ENCODE assay signal across 31 cellular contexts in the genomic region with DNA sequence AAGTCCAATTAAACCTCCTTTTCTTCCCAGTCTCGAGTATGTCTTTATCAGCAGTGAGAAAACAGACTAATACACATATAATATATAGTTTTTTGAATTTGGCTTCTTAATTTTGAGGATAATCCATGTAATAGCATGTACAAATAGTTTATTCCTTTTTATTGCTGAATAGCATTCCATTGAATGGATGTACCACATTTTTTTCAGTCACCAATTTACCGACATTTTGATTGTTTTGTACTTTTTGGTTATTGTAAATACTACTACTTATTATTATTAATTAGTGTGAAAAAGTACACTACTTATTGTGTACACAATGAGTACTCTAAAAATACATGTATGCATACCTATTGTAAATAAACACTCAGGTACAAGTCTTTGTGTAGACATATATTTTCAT. TPM values are rescaled to one million over a fixed set of nuclear protein-coding genes. Genes with fewer than 3 reads are reported as not detected.
"Had no signal": no experiment of that assay in that cellular context is flagged by ENCODE, and none has a peak within 500 bp of the region (broad histone marks: within the 10 kb centered on the region; RNA-seq: fewer than 3 reads in every experiment).

No MANE protein-coding gene starts in this region.

- H3K4me1 ChIP-seq: stomach, suprapubic skin, testis, thyroid gland, tibial artery, tibial nerve, transverse colon, upper lobe of left lung, upper lobe of right lung, uterus, vagina had no signal

- H3K4me1 Mint-ChIP-seq: stimulated activated effector memory CD8-positive, alpha-beta T cell treated with anti-CD3 and anti-CD28 coated beads, Interleukin-12 subunit alpha, Interleukin-12 subunit beta, amount 100 ng/mL, for 72 hours; stimulated activated memory B cell treated with anti-CD40 and anti-IgM and Interleukin-4, amounts not matched to agents 10 μg/mL and 1 μg/mL and 100 μg/mL, for 72 hours; stimulated activated naive B cell treated with anti-CD40 and anti-IgM and Interleukin-4, amounts not matched to agents 10 μg/mL and 1 μg/mL and 100 μg/mL, for 72 hours; stimulated activated naive CD8-positive, alpha-beta T cell treated with anti-CD3 and anti-CD28 coated beads, Interleukin-15, amount 100 ng/mL, for 72 hours had no signal

- H3K4me3 Mint-ChIP-seq: stimulated activated effector memory CD8-positive, alpha-beta T cell treated with anti-CD3 and anti-CD28 coated beads, Interleukin-12 subunit alpha, Interleukin-12 subunit beta, amount 100 ng/mL, for 72 hours; stimulated activated memory B cell treated with anti-CD40 and anti-IgM and Interleukin-4, amounts not matched to agents 10 μg/mL and 1 μg/mL and 100 μg/mL, for 72 hours; stimulated activated naive B cell treated with anti-CD40 and anti-IgM and Interleukin-4, amounts not matched to agents 10 μg/mL and 1 μg/mL and 100 μg/mL, for 72 hours; stimulated activated naive CD8-positive, alpha-beta T cell treated with anti-CD3 and anti-CD28 coated beads, Interleukin-15, amount 100 ng/mL, for 72 hours; stimulated activated naive CD8-positive, alpha-beta T cell treated with anti-CD3 and anti-CD28 coated beads, Interleukin-15, Interleukin-2, amounts not matched to agents 100 ng/mL and 50 ng/mL, for 24 hours; type B pancreatic cell had no signal

- ATAC-seq: stimulated activated effector memory CD8-positive, alpha-beta T cell treated with anti-CD3 and anti-CD28 coated beads, Interleukin-12 subunit alpha, Interleukin-12 subunit beta, amount 100 ng/mL, for 72 hours; stimulated activated memory B cell treated with anti-CD40 and anti-IgM and Interleukin-4, amounts not matched to agents 10 μg/mL and 1 μg/mL and 100 μg/mL, for 72 hours; stimulated activated naive B cell treated with anti-CD40 and anti-IgM and Interleukin-4, amounts not matched to agents 10 μg/mL and 1 μg/mL and 100 μg/mL, for 72 hours; stimulated activated naive CD8-positive, alpha-beta T cell treated with anti-CD3 and anti-CD28 coated beads, Interleukin-15, amount 100 ng/mL, for 72 hours; stimulated activated naive CD8-positive, alpha-beta T cell treated with anti-CD3 and anti-CD28 coated beads, Interleukin-15, Interleukin-2, amounts not matched to agents 100 U/mL and 50 U/mL, for 24 hours; upper lobe of right lung had no signal

- FAIRE-seq: urothelium cell line had no signal

- H3K36me3 ChIP-seq: stomach, suprapubic skin, thoracic aorta, thyroid gland, tibial artery, tibial nerve, transverse colon, upper lobe of left lung, upper lobe of right lung, uterus, vagina had no signal

- H3K9me3 ChIP-seq: suprapubic skin, testis, thyroid gland, tibial artery, upper lobe of right lung, uterus, vagina had no signal

- H3K4me3 ChIP-seq: stomach, suprapubic skin, testis, thoracic aorta, thyroid gland, tibial artery, tibial nerve, transverse colon, upper lobe of left lung, upper lobe of right lung, uterus, vagina had no signal

- H3K27me3 ChIP-seq: stomach, suprapubic skin, testis, thyroid gland, tibial artery, tibial nerve, transverse colon, upper lobe of left lung, upper lobe of right lung, uterus, vagina had no signal

- DNase-seq: stimulated activated CD4-positive, alpha-beta T cell treated with anti-CD3 and anti-CD28 coated beads, Interleukin-2, amount 100 ng/mL, for 48 hours; stimulated activated CD4-positive, alpha-beta T cell treated with anti-CD3 and anti-CD28 coated beads, Interleukin-4, amount 100 ng/mL, for 1 hour; stimulated activated CD4-positive, alpha-beta T cell treated with anti-CD3 and anti-CD28 coated beads, Interleukin-4, amount 100 ng/mL, for 24 hours; stimulated activated CD4-positive, alpha-beta T cell treated with anti-CD3 and anti-CD28 coated beads, Interleukin-4, amount 100 ng/mL, for 4 hours; stimulated activated CD8-positive, alpha-beta memory T cell treated with anti-CD3 and anti-CD28 coated beads, Interleukin-4, amount 100 ng/mL, for 48 hours; stimulated activated naive B cell treated with anti-CD40 and anti-IgM and Interleukin-4, amounts not matched to agents 10 μg/mL and 1 μg/mL and 100 μg/mL, for 72 hours; stimulated activated naive CD4-positive, alpha-beta T cell; stimulated activated naive CD4-positive, alpha-beta T cell treated with Interleukin-2 at 50 U/mL for 16 hours; stimulated activated naive CD8-positive, alpha-beta T cell treated with anti-CD3 and anti-CD28 coated beads, Interleukin-15, amount 100 ng/mL, for 72 hours; stimulated activated naive CD8-positive, alpha-beta T cell treated with anti-CD3 and anti-CD28 coated beads, Interleukin-15, Interleukin-2, amounts not matched to agents 100 U/mL and 50 U/mL, for 24 hours; stomach; substantia nigra; testis; thyroid gland; tibial artery; transverse colon; trophoblast cell; upper lobe of left lung; upper lobe of right lung; uterus had no signal

- H3K27me3 Mint-ChIP-seq: stimulated activated memory B cell treated with anti-CD40 and anti-IgM and Interleukin-4, amounts not matched to agents 10 μg/mL and 1 μg/mL and 100 μg/mL, for 72 hours; stimulated activated naive B cell treated with anti-CD40 and anti-IgM and Interleukin-4, amounts not matched to agents 10 μg/mL and 1 μg/mL and 100 μg/mL, for 72 hours; stimulated activated naive CD8-positive, alpha-beta T cell treated with anti-CD3 and anti-CD28 coated beads, Interleukin-15, amount 100 ng/mL, for 72 hours; stimulated activated naive CD8-positive, alpha-beta T cell treated with anti-CD3 and anti-CD28 coated beads, Interleukin-15, Interleukin-2, amounts not matched to agents 100 ng/mL and 50 ng/mL, for 24 hours; type B pancreatic cell had no signal

- H3K36me3 Mint-ChIP-seq: stimulated activated effector memory CD8-positive, alpha-beta T cell treated with anti-CD3 and anti-CD28 coated beads, Interleukin-12 subunit alpha, Interleukin-12 subunit beta, amount 100 ng/mL, for 72 hours; stimulated activated memory B cell treated with anti-CD40 and anti-IgM and Interleukin-4, amounts not matched to agents 10 μg/mL and 1 μg/mL and 100 μg/mL, for 72 hours; stimulated activated naive B cell treated with anti-CD40 and anti-IgM and Interleukin-4, amounts not matched to agents 10 μg/mL and 1 μg/mL and 100 μg/mL, for 72 hours; type B pancreatic cell had no signal

- H3K27ac Mint-ChIP-seq: stimulated activated effector memory CD8-positive, alpha-beta T cell treated with anti-CD3 and anti-CD28 coated beads, Interleukin-12 subunit alpha, Interleukin-12 subunit beta, amount 100 ng/mL, for 72 hours; stimulated activated memory B cell treated with anti-CD40 and anti-IgM and Interleukin-4, amounts not matched to agents 10 μg/mL and 1 μg/mL and 100 μg/mL, for 72 hours; stimulated activated naive B cell treated with anti-CD40 and anti-IgM and Interleukin-4, amounts not matched to agents 10 μg/mL and 1 μg/mL and 100 μg/mL, for 72 hours; stimulated activated naive CD8-positive, alpha-beta T cell treated with anti-CD3 and anti-CD28 coated beads, Interleukin-15, amount 100 ng/mL, for 72 hours; stimulated activated naive CD8-positive, alpha-beta T cell treated with anti-CD3 and anti-CD28 coated beads, Interleukin-15, Interleukin-2, amounts not matched to agents 100 ng/mL and 50 ng/mL, for 24 hours; type B pancreatic cell had no signal

- H3K27ac ChIP-seq: stomach, suprapubic skin, testis, thoracic aorta, thyroid gland, tibial artery, tibial nerve, transverse colon, upper lobe of left lung, upper lobe of right lung, uterus, vagina had no signal

RNA-seq across cellular contexts. Expression of gene ANXA10, which starts 42.3 kb away (rescaled TPM):
- total RNA-seq: subcutaneous adipose tissue, suprapubic skin, thyroid gland, tibial nerve, upper lobe of left lung, upper lobe of right lung, urinary bladder, uterus, vagina had no signal
